In genomic region chr3:38137615-38138346, GRCh38 we compare ENCODE assay signal across 1 cellular context.
TF ChIP-seq lines count a peak whose summit lies in the region.

No MANE protein-coding gene starts in this region.

TF ChIP-seq in GM12878, 131 proteins besides CTCF, POLR2A, EP300 and RAD21 (continues in another document):
- TF ChIP-seq MLLT1 (IDR thresholded peaks at IDR 0.05) (no peak), NFXL1 (IDR thresholded peaks at IDR 0.05; ENCODE audit: borderline replicate concordance) (no peak), HDGF (IDR thresholded peaks at IDR 0.05) (no peak), PML (IDR thresholded peaks at IDR 0.05; ENCODE audit: low read length) (0 out of 2 replicates have a peak, but pooled peaks have one; percentile 1), CREB1 (IDR thresholded peaks at IDR 0.05; ENCODE audit: low read depth) (0 out of 2 replicates have a peak, but pooled peaks have one; percentile 25), ESRRA (IDR thresholded peaks at IDR 0.05; ENCODE audit: low read length) (no peak), RAD51 (IDR thresholded peaks at IDR 0.05) (peak; percentile 62; the same call in 1 of the 2 replicates), SMAD5 (IDR thresholded peaks at IDR 0.05; ENCODE audit: low read depth) (0 out of 2 replicates have a peak, but pooled peaks have one; percentile 6), ZNF24 (IDR thresholded peaks at IDR 0.05) (no peak), REST (IDR thresholded peaks at IDR 0.05; ENCODE audit: low read depth, low read length) (no peak), GABPA (IDR thresholded peaks at IDR 0.05; ENCODE audit: low read depth) (no peak), ZBTB4 (CRISPR knock-in tag; IDR thresholded peaks at IDR 0.05) (no peak), ZNF384 (IDR thresholded peaks at IDR 0.05; ENCODE audit: borderline replicate concordance, low read depth, low read length) (0 out of 2 replicates have a peak, but pooled peaks have one; percentile 16), RELA (IDR thresholded peaks at IDR 0.05; ENCODE audit: borderline replicate concordance, partially characterized antibody) (no peak), FOXK2 (IDR thresholded peaks at IDR 0.05) (no peak), SP1 (IDR thresholded peaks at IDR 0.05; ENCODE audit: low read depth, low read length) (no peak), KDM1A (IDR thresholded peaks at IDR 0.05; ENCODE audit: borderline replicate concordance) (no peak), USF1 (IDR thresholded peaks at IDR 0.05; ENCODE audit: borderline replicate concordance, extremely low read length, insufficient read depth, low read depth, low read length) (peak; percentile 80), WRNIP1 (IDR thresholded peaks at IDR 0.05; ENCODE audit: borderline replicate concordance, low read depth, low read length) (no peak), TAF1 (IDR thresholded peaks at IDR 0.05; ENCODE audit: borderline replicate concordance, low read depth, low read length) (no peak), SIX5 (IDR thresholded peaks at IDR 0.05; ENCODE audit: low read depth, low read length, severe bottlenecking) (no peak), CREM (IDR thresholded peaks at IDR 0.05; ENCODE audit: low read depth) (no peak), CHD1 (IDR thresholded peaks at IDR 0.05; ENCODE audit: low read depth, low read length) (no peak), ZNF622 (IDR thresholded peaks at IDR 0.05) (no peak), BCLAF1 (IDR thresholded peaks at IDR 0.05) (no peak), BCL11A (IDR thresholded peaks at IDR 0.05; ENCODE audit: low read depth, low read length) (no peak), ELK1 (IDR thresholded peaks at IDR 0.05; ENCODE audit: low read depth, low read length) (no peak), ASH2L (IDR thresholded peaks at IDR 0.05; ENCODE audit: borderline replicate concordance, low read depth) (no peak), MEF2B (IDR thresholded peaks at IDR 0.05; ENCODE audit: partially characterized antibody, poor library complexity, severe bottlenecking) (no peak), MYC (IDR thresholded peaks at IDR 0.05; ENCODE audit: insufficient read depth, insufficient read length, insufficient replicate concordance, low read length, severe bottlenecking) (no peak), BRCA1 (IDR thresholded peaks at IDR 0.05; ENCODE audit: low read depth, low read length) (no peak), ATF2 (IDR thresholded peaks at IDR 0.05; ENCODE audit: low read length) (no peak), MAX (IDR thresholded peaks at IDR 0.05; ENCODE audit: low read depth, low read length) (peak; percentile 41; the same call in 1 of the 2 replicates), SRF (IDR thresholded peaks at IDR 0.05; ENCODE audit: low read depth in 2 of 2, low read length in 2 of 2) (no peak), POLR2AphosphoS5 (IDR thresholded peaks at IDR 0.05; ENCODE audit: low read length) (peak; percentile 33; the same call in 1 of the 2 replicates), TBL1XR1 (IDR thresholded peaks at IDR 0.05; ENCODE audit: low read depth, low read length) (no peak), NBN (IDR thresholded peaks at IDR 0.05) (no peak), MTA3 (IDR thresholded peaks at IDR 0.05; ENCODE audit: borderline replicate concordance, low read length) (peak; percentile 89; the same call in 1 of the 2 replicates), ZBED1 (IDR thresholded peaks at IDR 0.05; ENCODE audit: borderline replicate concordance) (no peak), IKZF1 (conservative IDR thresholded peaks at IDR 0.05) (peak; percentile 17), PRDM15 (CRISPR knock-in tag; IDR thresholded peaks at IDR 0.05) (no peak), TCF12 (IDR thresholded peaks at IDR 0.05; ENCODE audit: low read depth, low read length) (0 out of 2 replicates have a peak, but pooled peaks have one; percentile 3), STAT3 (IDR thresholded peaks at IDR 0.05; ENCODE audit: low read depth, low read length) (no peak)
